ENCODE assay signal across 8 cellular contexts in genomic region chr9:132268725-132269352, GRCh38.
DNase-seq lines count a peak whose midpoint lies in the region; ATAC-seq and TF ChIP-seq lines count a peak whose summit lies in the region.

No MANE protein-coding gene starts in this region.

- peaks cover 1% of the 10 kb centered on the region for H3K9me3 Mint-ChIP-seq in activated CD4-positive, alpha-beta T cell treated with anti-CD3 and anti-CD28 coated beads for 36 hours (ENCODE audit: low read depth)

- H3K27me3 Mint-ChIP-seq in activated CD4-positive, alpha-beta T cell treated with anti-CD3 and anti-CD28 coated beads for 36 hours = no peaks in the 10 kb centered on the region

- H3K4me1 ChIP-seq in right lobe of liver = no peaks in the 10 kb centered on the region

- no peak overlapping the region for H3K4me3 ChIP-seq in right lobe of liver

- CTCF ChIA-PET in activated CD4-positive, alpha-beta T cell treated with anti-CD3 and anti-CD28 coated beads for 36 hours (lab: Charles Lee) = interaction anchor here (0.5 to 1.8 kb wide), 22 partner anchors 9 to 913 kb away, joined by 3 to 18 read pairs (median 4); no protein-coding TSS in a partner anchor

- H3K36me3 ChIP-seq in right lobe of liver = peaks cover 6 to 66% (median 35%) of the 10 kb centered on the region in 4 donors

- H3K4me1 Mint-ChIP-seq in activated CD4-positive, alpha-beta T cell treated with anti-CD3 and anti-CD28 coated beads for 36 hours = peaks cover 17% of the 10 kb centered on the region

- no peaks in the 10 kb centered on the region for H3K27me3 ChIP-seq in right lobe of liver

- H3K4me3 Mint-ChIP-seq in activated CD4-positive, alpha-beta T cell treated with anti-CD3 and anti-CD28 coated beads for 36 hours = no peak overlapping the region

- peak; percentile 80 for ATAC-seq in activated CD4-positive, alpha-beta T cell treated with anti-CD3 and anti-CD28 coated beads for 36 hours
- ATAC-seq in right lobe of liver = peak; percentile 58 to 82 (median 69)
- ATAC-seq in GM18517 (IDR thresholded peaks at IDR 0.05; ENCODE audit: unreplicated experiment) = no peak

- POLR2A ChIA-PET in activated CD4-positive, alpha-beta T cell treated with anti-CD3 and anti-CD28 coated beads for 36 hours (lab: Charles Lee) = no interaction called here

- peak overlapping the region; percentile 67 for H3K27ac Mint-ChIP-seq in activated CD4-positive, alpha-beta T cell treated with anti-CD3 and anti-CD28 coated beads for 36 hours

- peaks cover 58% of the 10 kb centered on the region for H3K36me3 Mint-ChIP-seq in activated CD4-positive, alpha-beta T cell treated with anti-CD3 and anti-CD28 coated beads for 36 hours (ENCODE audit: low read depth)

- DNase-seq in GM19240 (ENCODE audit: insufficient read length, low spot score) (peak; percentile 24), NCI-H2227 (lab: John Stamatoyannopoulos, UW; ENCODE audit: unreplicated experiment) (peak; percentile 59), cerebellum (ENCODE audit: low spot score) (peak; percentile 68), right lobe of liver (peak in 1 of 3 donors; percentile 52)
- DNase-seq in activated CD4-positive, alpha-beta T cell treated with anti-CD3 and anti-CD28 coated beads for 36 hours = peak; percentile 87
- peak; percentile 41 for DNase-seq in stimulated activated CD8-positive, alpha-beta memory T cell treated with anti-CD3 and anti-CD28 coated beads, Interleukin-12 subunit alpha, Interleukin-12 subunit beta, amount 100 ng/mL, for 1 hour (ENCODE audit: low read depth)

- TF ChIP-seq POLR2A in right lobe of liver (IDR thresholded peaks at IDR 0.05) = no peak

- TF ChIP-seq CTCF in 22Rv1 (IDR thresholded peaks at IDR 0.05) = peak; percentile 95
- peak; percentile 56 to 96 (median 94) for TF ChIP-seq CTCF in right lobe of liver (IDR thresholded peaks at IDR 0.05)

- 35% methylated on average over 8 of the region's 10 CpGs for WGBS in right lobe of liver (ENCODE audit: insufficient coverage, low coverage, low lambda C conversion rate, missing lambda C conversion rate)

- intact Hi-C loops in activated CD4-positive, alpha-beta T cell treated with anti-CD3 and anti-CD28 coated beads for 36 hours (cut with DNase I, micrococcal nuclease) = loop anchor here (1.0 to 5.0 kb wide), 3 partner anchors 28 to 507 kb away; no protein-coding TSS in a partner anchor
- intact Hi-C loops in right lobe of liver (cut with DNase I) = no loop called here

- H3K27ac ChIP-seq in 22Rv1 (peak overlapping the region; percentile 69), right lobe of liver (peak overlapping the region in 1 of 3 donors; percentile 0)

- no peaks in the 10 kb centered on the region for H3K9me3 ChIP-seq in right lobe of liver

Comparison
In these comparisons a context has a peak if more than half of its experiments do, and no peak if none do; other contexts are left out.
1. intact Hi-C loops: an anchor here in activated CD4-positive, alpha-beta T cell treated with anti-CD3 and anti-CD28 coated beads for 36 hours (1.0 to 5.0 kb wide); none called in right lobe of liver.